Comparison of ENCODE assay signal across 8 cellular contexts in the genomic region with DNA sequence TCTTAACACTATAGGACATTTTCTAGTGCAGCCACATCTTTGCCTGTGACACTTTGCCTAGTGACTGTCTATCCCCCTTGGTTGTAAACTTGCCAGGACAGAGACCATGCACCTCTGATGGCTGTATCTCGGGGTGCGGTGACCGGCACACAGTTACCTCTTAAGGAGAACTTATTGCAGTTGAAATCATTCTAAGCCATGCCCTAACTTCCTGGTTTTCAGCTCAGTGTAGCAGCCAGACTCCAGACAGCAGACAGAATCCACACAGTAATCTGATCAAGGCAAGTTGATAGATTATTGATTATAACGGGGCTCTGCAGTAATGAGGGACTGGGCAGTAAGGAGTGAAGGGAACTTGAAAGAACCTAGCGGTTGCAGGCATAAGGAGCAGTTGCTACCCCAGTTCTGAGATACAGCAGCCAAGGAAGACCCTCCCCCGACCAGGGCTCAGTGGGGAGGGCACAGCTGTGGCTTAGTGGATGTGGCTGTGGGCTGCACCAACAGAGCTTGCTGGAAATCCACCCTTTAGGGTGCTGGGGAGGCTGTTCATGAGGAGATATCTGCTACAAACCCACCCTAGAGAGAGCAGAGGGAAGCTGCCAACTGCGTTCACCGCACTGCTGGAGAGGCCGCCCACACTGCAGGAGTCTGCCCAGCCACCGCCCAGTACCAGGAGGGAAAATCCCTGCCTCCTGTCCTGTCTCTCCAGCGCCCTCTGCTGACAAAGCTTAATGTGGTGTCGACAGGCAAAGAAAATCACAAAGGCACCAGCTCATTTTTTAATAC. TPM values are rescaled to one million over a fixed set of nuclear protein-coding genes. Genes with fewer than 3 reads are reported as not detected.
DNase-seq lines count a peak whose midpoint lies in the region; ATAC-seq and TF ChIP-seq lines count a peak whose summit lies in the region.

No MANE protein-coding gene starts in this region.

- no peak for TF ChIP-seq POLR2A in right lobe of liver (IDR thresholded peaks at IDR 0.05)

- H3K27ac Mint-ChIP-seq in activated CD4-positive, alpha-beta T cell treated with anti-CD3 and anti-CD28 coated beads, Interleukin-2, amount 10 ng/mL, durations not matched to agents 7 days and 5 days, result peak overlapping the region; percentile 78
- peak overlapping the region; percentile 38 for H3K27ac Mint-ChIP-seq in dendritic cell treated with granulocyte-macrophage colony-stimulating factor and Interleukin-4, amounts not matched to agents 40 ng/mL and 50 ng/mL, for 4 days

- peak; percentile 37 for DNase-seq in GM12864 (ENCODE audit: low read depth)
- peak; percentile 55 for DNase-seq in NCI-H526 treated with DMSO at 0.1 percent for 48 hours (lab: John Stamatoyannopoulos, UW)
- DNase-seq in activated CD4-positive, alpha-beta T cell treated with anti-CD3 and anti-CD28 coated beads, Interleukin-2, amount 10 ng/mL, durations not matched to agents 7 days and 5 days, result peak; percentile 92
- peak; percentile 86 to 93 (median 91) for DNase-seq in right lobe of liver
- peak; percentile 74 to 92 (median 88) for DNase-seq in stimulated activated CD4-positive, alpha-beta T cell treated with anti-CD3 and anti-CD28 coated beads, TNF-alpha, amount 100 ng/mL, for 48 hours (ENCODE audit: low read depth in 3 of 3)
- no peak for DNase-seq in mesenteric fat pad (ENCODE audit: low spot score)

- peak; percentile 68 for TF ChIP-seq CTCF in GM12864 (IDR thresholded peaks at IDR 0.05; ENCODE audit: low read depth, low read length, missing control alignments)
- peak; percentile 79 to 87 (median 83) for TF ChIP-seq CTCF in right lobe of liver (IDR thresholded peaks at IDR 0.05)

- peaks cover 0 to 35% (median 10%) of the 10 kb centered on the region in 4 donors for H3K4me1 ChIP-seq in right lobe of liver

- peaks cover 5% of the 10 kb centered on the region for H3K9me3 Mint-ChIP-seq in activated CD4-positive, alpha-beta T cell treated with anti-CD3 and anti-CD28 coated beads, Interleukin-2, amount 10 ng/mL, durations not matched to agents 7 days and 5 days
- no peaks in the 10 kb centered on the region for H3K9me3 Mint-ChIP-seq in dendritic cell treated with granulocyte-macrophage colony-stimulating factor and Interleukin-4, amounts not matched to agents 40 ng/mL and 50 ng/mL, for 4 days

- H3K4me3 Mint-ChIP-seq in activated CD4-positive, alpha-beta T cell treated with anti-CD3 and anti-CD28 coated beads, Interleukin-2, amount 10 ng/mL, durations not matched to agents 7 days and 5 days, result peak overlapping the region; percentile 12
- peak overlapping the region; percentile 7 for H3K4me3 Mint-ChIP-seq in dendritic cell treated with granulocyte-macrophage colony-stimulating factor and Interleukin-4, amounts not matched to agents 40 ng/mL and 50 ng/mL, for 4 days

- intact Hi-C loops in dendritic cell treated with granulocyte-macrophage colony-stimulating factor and Interleukin-4, amounts not matched to agents 40 ng/mL and 50 ng/mL, for 4 days (cut with micrococcal nuclease), result loop anchor here (1.0 to 2.0 kb wide), 3 partner anchors 120 to 261 kb away; no protein-coding TSS in a partner anchor
- intact Hi-C loops in right lobe of liver (cut with DNase I), result no loop called here

- H3K27ac ChIP-seq in right lobe of liver, result no peak overlapping the region

- H3K36me3 ChIP-seq in right lobe of liver, result no peaks in the 10 kb centered on the region

- CTCF ChIA-PET in activated CD4-positive, alpha-beta T cell treated with anti-CD3 and anti-CD28 coated beads, Interleukin-2, amount 10 ng/mL, durations not matched to agents 7 days and 5 days (lab: Charles Lee), result interaction anchor here (0.6 to 3.4 kb wide), 38 partner anchors 8 to 1514 kb away, joined by 3 to 37 read pairs (median 4); a partner anchor contains a TSS

- WGBS in right lobe of liver (ENCODE audit: insufficient coverage, low coverage, low lambda C conversion rate, missing lambda C conversion rate), result 23% methylated on average over 8 of the region's 12 CpGs

- H3K4me1 Mint-ChIP-seq in activated CD4-positive, alpha-beta T cell treated with anti-CD3 and anti-CD28 coated beads, Interleukin-2, amount 10 ng/mL, durations not matched to agents 7 days and 5 days, result peaks cover 53% of the 10 kb centered on the region
- peaks cover 21% of the 10 kb centered on the region for H3K4me1 Mint-ChIP-seq in dendritic cell treated with granulocyte-macrophage colony-stimulating factor and Interleukin-4, amounts not matched to agents 40 ng/mL and 50 ng/mL, for 4 days (ENCODE audit: low read depth)

- no peaks in the 10 kb centered on the region for H3K27me3 ChIP-seq in right lobe of liver

- peaks cover 3% of the 10 kb centered on the region for H3K36me3 Mint-ChIP-seq in activated CD4-positive, alpha-beta T cell treated with anti-CD3 and anti-CD28 coated beads, Interleukin-2, amount 10 ng/mL, durations not matched to agents 7 days and 5 days (ENCODE audit: low read depth)
- H3K36me3 Mint-ChIP-seq in dendritic cell treated with granulocyte-macrophage colony-stimulating factor and Interleukin-4, amounts not matched to agents 40 ng/mL and 50 ng/mL, for 4 days (ENCODE audit: low read depth), result no peaks in the 10 kb centered on the region

- H3K4me3 ChIP-seq in GM12864 (ENCODE audit: low read depth, low read length) (no peak overlapping the region), right lobe of liver (no peak overlapping the region)

- peaks cover 13% of the 10 kb centered on the region for H3K27me3 Mint-ChIP-seq in activated CD4-positive, alpha-beta T cell treated with anti-CD3 and anti-CD28 coated beads, Interleukin-2, amount 10 ng/mL, durations not matched to agents 7 days and 5 days
- peaks cover 46% of the 10 kb centered on the region for H3K27me3 Mint-ChIP-seq in dendritic cell treated with granulocyte-macrophage colony-stimulating factor and Interleukin-4, amounts not matched to agents 40 ng/mL and 50 ng/mL, for 4 days

- POLR2A ChIA-PET in activated CD4-positive, alpha-beta T cell treated with anti-CD3 and anti-CD28 coated beads, Interleukin-2, amount 10 ng/mL, durations not matched to agents 7 days and 5 days (lab: Charles Lee), result no interaction called here

- ATAC-seq in HG03196 (IDR thresholded peaks at IDR 0.05; ENCODE audit: unreplicated experiment) (peak; percentile 77), right lobe of liver (peak; percentile 83 to 89 (median 88))

- no peaks in the 10 kb centered on the region for H3K9me3 ChIP-seq in right lobe of liver

RNA-seq across cellular contexts. Expression of a gene that starts 58.2 kb away (rescaled TPM):
- total RNA-seq in activated CD4-positive, alpha-beta T cell treated with anti-CD3 and anti-CD28 coated beads, Interleukin-2, amount 10 ng/mL, durations not matched to agents 7 days and 5 days, result under 1 TPM in 1 of 2 experiments, not detected in 1; 0.10 TPM
- total RNA-seq in right lobe of liver (under 1 TPM; 0.12 to 0.61 (median 0.34) TPM), mesenteric fat pad (2.2 TPM)
